Comparison of ENCODE assay signal across 24 cellular contexts in the genomic region with DNA sequence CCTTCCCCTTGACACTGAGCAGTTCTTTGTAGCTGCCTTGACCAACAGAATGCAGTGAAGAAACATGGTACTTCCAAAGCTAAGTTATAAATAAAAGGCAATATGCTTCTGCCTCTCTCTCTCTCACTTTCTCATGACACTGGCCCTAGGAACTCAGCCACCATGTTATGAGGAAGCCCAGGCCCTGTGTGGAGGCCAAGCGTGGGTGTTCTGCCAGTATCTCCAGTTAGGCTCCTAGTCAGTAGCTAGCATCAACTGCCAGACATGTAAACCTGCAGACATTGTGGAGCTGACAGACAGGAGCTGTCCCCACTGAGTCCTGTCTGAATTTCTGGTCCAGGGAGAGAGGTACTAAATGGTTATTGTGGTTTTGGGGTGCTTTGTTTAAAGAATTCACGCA. TPM values are rescaled to one million over a fixed set of nuclear protein-coding genes. Genes with fewer than 3 reads are reported as not detected.
DNase-seq lines count a peak whose midpoint lies in the region; TF ChIP-seq lines count a peak whose summit lies in the region.
"Had no signal": no experiment of that assay in that cellular context is flagged by ENCODE, and none has a peak within 500 bp of the region (broad histone marks: within the 10 kb centered on the region; RNA-seq: fewer than 3 reads in every experiment).

No MANE protein-coding gene starts in this region.

- no peaks in the 10 kb centered on the region for H3K9me3 ChIP-seq in thyroid gland

- H3K27me3 ChIP-seq in thyroid gland, result no peaks in the 10 kb centered on the region
- H3K27me3 ChIP-seq: BE2C had no signal

- peak overlapping the region in 2 of 3 donors; percentile 11 to 17 for H3K27ac ChIP-seq in thyroid gland
- H3K27ac ChIP-seq: A549; BLaER1 treated with 17β-estradiol and CSF1 and Interleukin-3, amounts not matched to agents 10 nM and 100 nM; GM23248 had no signal

- H3K4me1 Mint-ChIP-seq in activated CD4-positive, alpha-beta T cell treated with anti-CD3 and anti-CD28 coated beads, Interleukin-2, amount 10 ng/mL, durations not matched to agents 24 days and 14 days, result no peaks in the 10 kb centered on the region
- peaks cover 4% of the 10 kb centered on the region for H3K4me1 Mint-ChIP-seq in nephron progenitor cell
- H3K4me1 Mint-ChIP-seq in activated CD4-positive, alpha-beta memory T cell treated with anti-CD3 and anti-CD28 coated beads, Interleukin-2, amount 10 ng/mL, durations not matched to agents 7 days and 5 days, result no peaks in the 10 kb centered on the region
- H3K4me1 Mint-ChIP-seq: CD14-positive monocyte; CD8-positive, alpha-beta memory T cell had no signal

- DNase-seq in activated CD4-positive, alpha-beta T cell treated with anti-CD3 and anti-CD28 coated beads, Interleukin-2, amount 10 ng/mL, durations not matched to agents 24 days and 14 days, result peak; percentile 31
- no peak for DNase-seq in activated CD4-positive, alpha-beta T cell treated with anti-CD3 and anti-CD28 coated beads, Interleukin-2, amount 50 U/mL, for 1 hour
- DNase-seq in nephron progenitor cell, result no peak
- DNase-seq in thyroid gland, result no peak
- no peak for DNase-seq in activated CD8-positive, alpha-beta memory T cell treated with anti-CD3 and anti-CD28 coated beads for 24 hours
- no peak for DNase-seq in activated CD4-positive, alpha-beta memory T cell treated with anti-CD3 and anti-CD28 coated beads, Interleukin-2, amount 10 ng/mL, durations not matched to agents 7 days and 5 days
- DNase-seq: 8988T; ACHN; AML-193; BE2C; CD4-positive, alpha-beta T cell; CD8-positive, alpha-beta memory T cell; DMS 273 treated with DMSO at 0.1 percent for 48 hours; DMS79; EL; GDM1; GM23248; H7; HCEC 1CT had no signal

- CTCF ChIA-PET in activated CD4-positive, alpha-beta memory T cell treated with anti-CD3 and anti-CD28 coated beads, Interleukin-2, amount 10 ng/mL, durations not matched to agents 7 days and 5 days (lab: Charles Lee), result no interaction called here

- H3K4me1 ChIP-seq in thyroid gland, result peaks cover 12 to 16% of the 10 kb centered on the region in 2 donors
- H3K4me1 ChIP-seq: A549, BE2C had no signal

- TF ChIP-seq POLR2A in thyroid gland (IDR thresholded peaks at IDR 0.05), result no peak

- H3K4me3 ChIP-seq in thyroid gland (replicated peaks in 1 of 3), result no peak overlapping the region
- H3K4me3 ChIP-seq: A549; BLaER1 treated with 17β-estradiol and CSF1 and Interleukin-3, amounts not matched to agents 10 nM and 100 nM; GM12878; GM23248 had no signal

- intact Hi-C loops in activated CD4-positive, alpha-beta T cell treated with anti-CD3 and anti-CD28 coated beads, Interleukin-2, amount 10 ng/mL, durations not matched to agents 24 days and 14 days (cut with micrococcal nuclease), result no loop called here
- intact Hi-C loops in thyroid gland (cut with DNase I), result no loop called here

- POLR2A ChIA-PET in activated CD4-positive, alpha-beta memory T cell treated with anti-CD3 and anti-CD28 coated beads, Interleukin-2, amount 10 ng/mL, durations not matched to agents 7 days and 5 days (lab: Charles Lee), result interaction anchor here (1.1 kb wide), 1 partner anchor 45 kb away, joined by 3 read pairs; no protein-coding TSS in a partner anchor

- 85 to 90% methylated on average over 2 of the region's 2 CpGs for WGBS in thyroid gland, 2 donors

- H3K36me3 Mint-ChIP-seq in activated CD4-positive, alpha-beta T cell treated with anti-CD3 and anti-CD28 coated beads, Interleukin-2, amount 10 ng/mL, durations not matched to agents 24 days and 14 days (ENCODE audit: low read depth), result peaks cover 46% of the 10 kb centered on the region
- peaks cover 88% of the 10 kb centered on the region for H3K36me3 Mint-ChIP-seq in nephron progenitor cell (ENCODE audit: low read depth)
- H3K36me3 Mint-ChIP-seq in activated CD4-positive, alpha-beta memory T cell treated with anti-CD3 and anti-CD28 coated beads, Interleukin-2, amount 10 ng/mL, durations not matched to agents 7 days and 5 days (ENCODE audit: low read depth), result peaks cover 63% of the 10 kb centered on the region

- no peaks in the 10 kb centered on the region for H3K9me3 Mint-ChIP-seq in activated CD4-positive, alpha-beta T cell treated with anti-CD3 and anti-CD28 coated beads, Interleukin-2, amount 10 ng/mL, durations not matched to agents 24 days and 14 days
- H3K9me3 Mint-ChIP-seq in nephron progenitor cell, result peaks cover 32% of the 10 kb centered on the region
- H3K9me3 Mint-ChIP-seq in activated CD4-positive, alpha-beta memory T cell treated with anti-CD3 and anti-CD28 coated beads, Interleukin-2, amount 10 ng/mL, durations not matched to agents 7 days and 5 days, result no peaks in the 10 kb centered on the region

- no peak overlapping the region for H3K27ac Mint-ChIP-seq in activated CD4-positive, alpha-beta T cell treated with anti-CD3 and anti-CD28 coated beads, Interleukin-2, amount 10 ng/mL, durations not matched to agents 24 days and 14 days
- peak overlapping the region; percentile 31 for H3K27ac Mint-ChIP-seq in nephron progenitor cell
- no peak overlapping the region for H3K27ac Mint-ChIP-seq in activated CD4-positive, alpha-beta memory T cell treated with anti-CD3 and anti-CD28 coated beads, Interleukin-2, amount 10 ng/mL, durations not matched to agents 7 days and 5 days
- H3K27ac Mint-ChIP-seq: CD4-positive, alpha-beta T cell; CD8-positive, alpha-beta memory T cell had no signal

- no peak overlapping the region for H3K4me3 Mint-ChIP-seq in activated CD4-positive, alpha-beta T cell treated with anti-CD3 and anti-CD28 coated beads, Interleukin-2, amount 10 ng/mL, durations not matched to agents 24 days and 14 days
- no peak overlapping the region for H3K4me3 Mint-ChIP-seq in nephron progenitor cell
- no peak overlapping the region for H3K4me3 Mint-ChIP-seq in activated CD4-positive, alpha-beta memory T cell treated with anti-CD3 and anti-CD28 coated beads, Interleukin-2, amount 10 ng/mL, durations not matched to agents 7 days and 5 days
- H3K4me3 Mint-ChIP-seq: CD14-positive monocyte; CD4-positive, alpha-beta T cell; CD8-positive, alpha-beta memory T cell had no signal

- no peak for TF ChIP-seq CTCF in nephron progenitor cell (IDR thresholded peaks at IDR 0.05)
- TF ChIP-seq CTCF in thyroid gland (IDR thresholded peaks at IDR 0.05), result no peak

- no peaks in the 10 kb centered on the region for H3K36me3 ChIP-seq in thyroid gland

- H3K27me3 Mint-ChIP-seq in activated CD4-positive, alpha-beta T cell treated with anti-CD3 and anti-CD28 coated beads, Interleukin-2, amount 10 ng/mL, durations not matched to agents 24 days and 14 days, result peaks cover 1% of the 10 kb centered on the region
- peaks cover 9% of the 10 kb centered on the region for H3K27me3 Mint-ChIP-seq in nephron progenitor cell (ENCODE audit: low read depth, poor library complexity)
- no peaks in the 10 kb centered on the region for H3K27me3 Mint-ChIP-seq in activated CD4-positive, alpha-beta memory T cell treated with anti-CD3 and anti-CD28 coated beads, Interleukin-2, amount 10 ng/mL, durations not matched to agents 7 days and 5 days
- H3K27me3 Mint-ChIP-seq: CD4-positive, alpha-beta T cell had no signal

RNA-seq across cellular contexts. Expression of a gene that starts 45.2 kb away (rescaled TPM):
- total RNA-seq in activated CD4-positive, alpha-beta T cell treated with anti-CD3 and anti-CD28 coated beads, Interleukin-2, amount 10 ng/mL, durations not matched to agents 24 days and 14 days, result 48.2 and 52.9 TPM in 2 replicates
- 10 to 100 TPM; 19.5 to 28.0 (median 24.5) TPM for total RNA-seq in thyroid gland
- total RNA-seq in activated CD4-positive, alpha-beta memory T cell treated with anti-CD3 and anti-CD28 coated beads, Interleukin-2, amount 10 ng/mL, durations not matched to agents 7 days and 5 days, result 10 to 100 TPM; 35.5 to 35.7 TPM

RNA-seq across cellular contexts. Expression of a gene that starts 47.6 kb away (rescaled TPM):
- total RNA-seq in activated CD4-positive, alpha-beta T cell treated with anti-CD3 and anti-CD28 coated beads, Interleukin-2, amount 10 ng/mL, durations not matched to agents 24 days and 14 days, result not detected in 2 replicates
- not detected for total RNA-seq in thyroid gland
- not detected for total RNA-seq in activated CD4-positive, alpha-beta memory T cell treated with anti-CD3 and anti-CD28 coated beads, Interleukin-2, amount 10 ng/mL, durations not matched to agents 7 days and 5 days
- total RNA-seq: CD4-positive, alpha-beta T cell; CD8-positive, alpha-beta memory T cell; GM12878; GM23248; H1; H7 had no signal
